ENCODE assay signal across 1 cellular context in genomic region chr3:113505867-113506266, GRCh38.
TF ChIP-seq lines count a peak whose summit lies in the region.

No MANE protein-coding gene starts in this region.

TF ChIP-seq in HepG2, 621 proteins besides CTCF, POLR2A, EP300 and RAD21:
- TF ChIP-seq PLRG1 (conservative IDR thresholded peaks at IDR 0.05) (no peak), ZNF775 (CRISPR knock-in tag; IDR thresholded peaks at IDR 0.05; ENCODE audit: borderline replicate concordance) (no peak), PCBP2 (optimal IDR thresholded peaks at IDR 0.05; ENCODE audit: low read depth, low read length, poor library complexity, severe bottlenecking) (no peak), CEBPG (CRISPR knock-in tag; IDR thresholded peaks at IDR 0.05) (peak; percentile 14; the same call in 1 of the 2 replicates), ZZZ3 (CRISPR knock-in tag; IDR thresholded peaks at IDR 0.05; ENCODE audit: borderline replicate concordance) (no peak), ZNF432 (CRISPR knock-in tag; IDR thresholded peaks at IDR 0.05; ENCODE audit: borderline replicate concordance) (no peak), ZNF496 (CRISPR knock-in tag; IDR thresholded peaks at IDR 0.05; ENCODE audit: insufficient replicate concordance) (no peak), PRMT3 (CRISPR knock-in tag; IDR thresholded peaks at IDR 0.05; ENCODE audit: borderline replicate concordance, low read depth) (no peak), CEBPB (IDR thresholded peaks at IDR 0.05; ENCODE audit: borderline replicate concordance, low read depth, low read length) (peak; percentile 14; the same call in 1 of the 2 replicates), ZNF232 (CRISPR knock-in tag; IDR thresholded peaks at IDR 0.05; ENCODE audit: borderline replicate concordance) (no peak), CREM (IDR thresholded peaks at IDR 0.05) (no peak), CREM (CRISPR knock-in tag; IDR thresholded peaks at IDR 0.05) (no peak), HNF4A (CRISPR knock-in tag; IDR thresholded peaks at IDR 0.05) (peak; percentile 50), JUNB (CRISPR knock-in tag; IDR thresholded peaks at IDR 0.05; ENCODE audit: borderline replicate concordance) (no peak), CEBPZ (IDR thresholded peaks at IDR 0.05; ENCODE audit: low read length) (no peak), ZNF576 (CRISPR knock-in tag; IDR thresholded peaks at IDR 0.05) (no peak), ZNF83 (CRISPR knock-in tag; IDR thresholded peaks at IDR 0.05; ENCODE audit: borderline replicate concordance) (no peak), REL (CRISPR knock-in tag; conservative IDR thresholded peaks at IDR 0.05) (no peak), PAXIP1 (CRISPR knock-in tag; conservative IDR thresholded peaks at IDR 0.05) (no peak), SMARCC2 (IDR thresholded peaks at IDR 0.05) (no peak)
